Comparison of ENCODE assay signal across 18 cellular contexts in the genomic region with DNA sequence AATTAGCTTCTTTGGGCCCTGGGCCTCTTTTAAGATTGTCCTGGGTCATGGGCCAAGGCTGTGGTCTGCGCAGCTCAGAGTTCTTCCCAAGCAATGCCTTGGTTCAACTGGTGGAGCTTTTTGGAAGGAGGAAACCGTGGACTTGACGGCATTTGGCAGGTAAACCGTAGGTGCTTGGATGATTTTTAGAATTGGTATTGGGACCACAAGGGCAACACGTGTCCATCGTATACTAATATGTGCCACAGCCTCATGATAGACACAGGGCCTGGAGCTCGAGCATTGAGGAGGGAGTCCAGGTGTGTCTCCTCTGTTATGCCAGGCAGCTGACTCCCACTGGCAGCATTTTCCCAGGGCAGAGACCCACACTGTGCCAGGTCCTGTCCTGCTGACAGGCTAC.
DNase-seq lines count a peak whose midpoint lies in the region; TF ChIP-seq lines count a peak whose summit lies in the region.
"Had no signal": no experiment of that assay in that cellular context is flagged by ENCODE, and none has a peak within 500 bp of the region (broad histone marks: within the 10 kb centered on the region; RNA-seq: fewer than 3 reads in every experiment).

No MANE protein-coding gene starts in this region.

- H3K4me3 Mint-ChIP-seq in osteocyte (ENCODE audit: unreplicated experiment), result no peak overlapping the region
- H3K4me3 Mint-ChIP-seq: CD4-positive, CD25-positive, alpha-beta regulatory T cell; CD8-positive, alpha-beta memory T cell; H9 had no signal

- no peaks in the 10 kb centered on the region for H3K9me3 ChIP-seq in PC-9 (ENCODE audit: insufficient read depth, low read depth)
- no peaks in the 10 kb centered on the region for H3K9me3 ChIP-seq in esophagus (ENCODE audit: control insufficient read depth in 2 of 2, insufficient read depth in 1 of 2, low read depth in 1 of 2, low read length in 1 of 2)
- H3K9me3 ChIP-seq: BE2C had no signal

- POLR2A ChIA-PET in PC-9 (lab: Charles Lee; ENCODE audit: unreplicated experiment), result no interaction called here

- TF ChIP-seq CTCF in HL-60 (IDR thresholded peaks at IDR 0.05; ENCODE audit: insufficient read depth, low read length), result no peak
- no peak for TF ChIP-seq CTCF in PC-9 (conservative IDR thresholded peaks at IDR 0.05)
- no peak for TF ChIP-seq CTCF in osteocyte (IDR thresholded peaks at IDR 0.05)

- peaks cover 22% of the 10 kb centered on the region for H3K27me3 Mint-ChIP-seq in osteocyte (ENCODE audit: unreplicated experiment)
- H3K27me3 Mint-ChIP-seq: CD4-positive, CD25-positive, alpha-beta regulatory T cell had no signal

- H3K4me3 ChIP-seq in HL-60 (replicated peaks; ENCODE audit: insufficient read depth, low read length), result no peak overlapping the region
- H3K4me3 ChIP-seq in PC-9, result no peak overlapping the region
- no peak overlapping the region for H3K4me3 ChIP-seq in esophagus (ENCODE audit: low read depth in 1 of 2, low read length in 2 of 2)
- H3K4me3 ChIP-seq: GM12878 had no signal

- 93 to 94% methylated on average over 7 of the region's 7 CpGs for WGBS in esophagus, 2 donors

- H3K79me2 ChIP-seq in PC-9 (ENCODE audit: low read depth), result no peaks in the 10 kb centered on the region

- CTCF ChIA-PET in PC-9 (lab: Charles Lee), result no interaction called here

- DNase-seq in HL-60 (ENCODE audit: low read depth in 1 of 2, low spot score in 1 of 2) (no peak), PC-9 (no peak), osteocyte (ENCODE audit: extremely low spot score, unreplicated experiment) (peak; percentile 62), GM19238 (ENCODE audit: insufficient read length, low spot score) (no peak), NCI-H2196 (lab: John Stamatoyannopoulos, UW; ENCODE audit: unreplicated experiment) (no peak), NCI-H2171 treated with DMSO at 0.1 percent for 48 hours (lab: John Stamatoyannopoulos, UW) (no peak)
- DNase-seq: ACHN; BE2C; C1 segment of cervical spinal cord; CD4-positive, CD25-positive, alpha-beta regulatory T cell; CD8-positive, alpha-beta memory T cell; COR-L47; DMS 273 treated with DMSO at 0.1 percent for 48 hours; DND-41; EL; H9 had no signal

- H3K27me3 ChIP-seq in HL-60 (ENCODE audit: insufficient read depth, poor library complexity, severe bottlenecking) (no peaks in the 10 kb centered on the region), PC-9 (ENCODE audit: insufficient read depth, low read depth) (no peaks in the 10 kb centered on the region), esophagus (ENCODE audit: control insufficient read depth in 1 of 2, insufficient read depth in 2 of 2, low read length in 2 of 2) (no peaks in the 10 kb centered on the region)
- H3K27me3 ChIP-seq: BE2C had no signal

- H3K36me3 Mint-ChIP-seq in osteocyte (ENCODE audit: unreplicated experiment), result peaks cover 4% of the 10 kb centered on the region
- H3K36me3 Mint-ChIP-seq: CD4-positive, CD25-positive, alpha-beta regulatory T cell had no signal

- H3K36me3 ChIP-seq in PC-9 (ENCODE audit: low read depth) (no peaks in the 10 kb centered on the region), esophagus (ENCODE audit: control insufficient read depth in 2 of 2, insufficient read depth in 2 of 2, low read length in 1 of 2) (no peaks in the 10 kb centered on the region)
- H3K36me3 ChIP-seq: BE2C had no signal

- no peaks in the 10 kb centered on the region for H3K4me1 Mint-ChIP-seq in osteocyte (ENCODE audit: unreplicated experiment)
- H3K4me1 Mint-ChIP-seq: CD4-positive, CD25-positive, alpha-beta regulatory T cell; CD8-positive, alpha-beta memory T cell had no signal

- H3K27ac ChIP-seq in HL-60 (replicated peaks) (peak overlapping the region; percentile 79), PC-9 (peak overlapping the region; percentile 98), esophagus (ENCODE audit: low read depth in 2 of 2, low read length in 1 of 2) (peak overlapping the region; percentile 95 to 98)

- no peak overlapping the region for H3K27ac Mint-ChIP-seq in osteocyte (ENCODE audit: unreplicated experiment)
- H3K27ac Mint-ChIP-seq: CD4-positive, CD25-positive, alpha-beta regulatory T cell; CD8-positive, alpha-beta memory T cell; H9 had no signal

- peaks cover 44% of the 10 kb centered on the region for H3F3A ChIP-seq in PC-9 (ENCODE audit: insufficient read depth, low read depth)

- no TSS peak for BruUV-seq in PC-9 (replicated peaks; lab: Mats Ljungman, UMichigan)

- peaks cover 25% of the 10 kb centered on the region for H3K9me3 Mint-ChIP-seq in osteocyte (ENCODE audit: unreplicated experiment)

- H3K4me1 ChIP-seq in PC-9 (replicated peaks; ENCODE audit: insufficient read depth), result peaks cover 72% of the 10 kb centered on the region
- peaks cover 0 to 18% of the 10 kb centered on the region in 2 donors for H3K4me1 ChIP-seq in esophagus (ENCODE audit: control insufficient read depth in 2 of 2, insufficient read depth in 2 of 2, low read length in 1 of 2)
- H3K4me1 ChIP-seq: BE2C had no signal

- no peaks in the 10 kb centered on the region for H4K20me1 ChIP-seq in PC-9 (ENCODE audit: insufficient read depth)

- H2AFZ ChIP-seq in PC-9, result no peak overlapping the region

- 0 out of 2 replicates have a peak overlapping the region, but pooled peaks have one; percentile 63 for H3K4me2 ChIP-seq in PC-9

- no peaks in the 10 kb centered on the region for H3K9me2 ChIP-seq in PC-9 (ENCODE audit: insufficient read depth)

- intact Hi-C loops in PC-9 (cut with micrococcal nuclease; ENCODE audit: unreplicated experiment), result no loop called here
